In genomic region chr22:31583861-31584485, GRCh38 we compare ENCODE assay signal across 17 cellular contexts.
A peak's percentile ranks its signal among the peaks of the same experiment; 100 is the strongest.
DNase-seq lines count a peak whose midpoint lies in the region; ATAC-seq and TF ChIP-seq lines count a peak whose summit lies in the region.
"Had no signal": no experiment of that assay in that cellular context is flagged by ENCODE, and none has a peak within 500 bp of the region (broad histone marks: within the 10 kb centered on the region; RNA-seq: fewer than 3 reads in every experiment).

No MANE protein-coding gene starts in this region.

- peaks cover 20% of the 10 kb centered on the region for H3K36me3 ChIP-seq in SJSA1
- H3K36me3 ChIP-seq in mucosa of descending colon (ENCODE audit: low read depth), result no peaks in the 10 kb centered on the region
- H3K36me3 ChIP-seq in GM23338 (ENCODE audit: insufficient read depth), result no peaks in the 10 kb centered on the region; the same call in 1 of the 2 replicates
- H3K36me3 ChIP-seq: colonic mucosa had no signal

- H3K9me3 ChIP-seq in SJSA1 (replicated peaks), result no peaks in the 10 kb centered on the region
- no peaks in the 10 kb centered on the region for H3K9me3 ChIP-seq in mucosa of descending colon
- H3K9me3 ChIP-seq: colonic mucosa, gastroesophageal sphincter, upper lobe of right lung had no signal

- peak overlapping the region; percentile 78 for H3K27ac ChIP-seq in SJSA1
- H3K27ac ChIP-seq in GM23338 (ENCODE audit: low read depth), result no peak overlapping the region
- H3K27ac ChIP-seq: colonic mucosa, gastroesophageal sphincter had no signal

- DNase-seq in activated CD4-positive, alpha-beta T cell treated with anti-CD3 and anti-CD28 coated beads, Interleukin-2, amount 10 ng/mL, durations not matched to agents 24 days and 14 days, result no peak
- DNase-seq in activated CD4-positive, alpha-beta T cell treated with anti-CD3 and anti-CD28 coated beads, Interleukin-2, amount 50 U/mL, for 4 hours, result no peak
- peak in 1 of 2 experiments; percentile 73 for DNase-seq in SJSA1 (ENCODE audit: low read depth in 1 of 2, low spot score in 2 of 2)
- no peak for DNase-seq in effector memory CD8-positive, alpha-beta T cell
- peak; percentile 13 for DNase-seq in posterior vena cava (ENCODE audit: low spot score)
- DNase-seq in mucosa of descending colon, result no peak
- no peak for DNase-seq in GM23338 (ENCODE audit: low spot score)
- no peak for DNase-seq in H4 (ENCODE audit: low spot score)
- DNase-seq: colonic mucosa, left colon, NCI-H146, NCI-H774, SIG-M5, upper lobe of right lung had no signal

- TF ChIP-seq CTCF in mucosa of descending colon (IDR thresholded peaks at IDR 0.05) (no peak), GM23338 (conservative IDR thresholded peaks at IDR 0.05; ENCODE audit: low read depth in 2 of 2) (no peak)

- H3K4me1 Mint-ChIP-seq in activated CD4-positive, alpha-beta T cell treated with anti-CD3 and anti-CD28 coated beads, Interleukin-2, amount 10 ng/mL, durations not matched to agents 24 days and 14 days, result peaks cover 48% of the 10 kb centered on the region
- H3K4me1 Mint-ChIP-seq in effector memory CD8-positive, alpha-beta T cell (ENCODE audit: low read depth in 2 of 2), result peaks cover 8 to 33% of the 10 kb centered on the region in 2 donors
- H3K4me1 Mint-ChIP-seq in GM23338, result no peaks in the 10 kb centered on the region

- no peak for ATAC-seq in effector memory CD8-positive, alpha-beta T cell (replicated peaks)
- ATAC-seq in mucosa of descending colon (no peak), GM23338 (no peak)
- ATAC-seq: gastroesophageal sphincter, GM12878, left colon, upper lobe of right lung had no signal

- H3K27me3 Mint-ChIP-seq in activated CD4-positive, alpha-beta T cell treated with anti-CD3 and anti-CD28 coated beads, Interleukin-2, amount 10 ng/mL, durations not matched to agents 24 days and 14 days, result no peaks in the 10 kb centered on the region
- H3K27me3 Mint-ChIP-seq in effector memory CD8-positive, alpha-beta T cell, result no peaks in the 10 kb centered on the region
- H3K27me3 Mint-ChIP-seq in GM23338 (ENCODE audit: insufficient read depth, low read depth, poor library complexity), result peaks cover 2% of the 10 kb centered on the region

- H3K4me3 ChIP-seq in SJSA1 (no peak overlapping the region), mucosa of descending colon (no peak overlapping the region), GM23338 (no peak overlapping the region)
- H3K4me3 ChIP-seq: colonic mucosa, gastroesophageal sphincter, GM12878, upper lobe of right lung had no signal

- H3F3A ChIP-seq in GM23338 (replicated peaks; ENCODE audit: low read depth), result no peaks in the 10 kb centered on the region

- no peak overlapping the region for H3K4me3 Mint-ChIP-seq in activated CD4-positive, alpha-beta T cell treated with anti-CD3 and anti-CD28 coated beads, Interleukin-2, amount 10 ng/mL, durations not matched to agents 24 days and 14 days
- no peak overlapping the region for H3K4me3 Mint-ChIP-seq in effector memory CD8-positive, alpha-beta T cell
- no peak overlapping the region for H3K4me3 Mint-ChIP-seq in GM23338
- H3K4me3 Mint-ChIP-seq: neural crest cell had no signal

- H3K4me1 ChIP-seq in SJSA1 (replicated peaks), result peaks cover 22% of the 10 kb centered on the region
- no peaks in the 10 kb centered on the region for H3K4me1 ChIP-seq in mucosa of descending colon (ENCODE audit: low read depth)
- no peaks in the 10 kb centered on the region for H3K4me1 ChIP-seq in GM23338 (ENCODE audit: insufficient read depth)
- H3K4me1 ChIP-seq: colonic mucosa, gastroesophageal sphincter had no signal

- H3K9me3 Mint-ChIP-seq in activated CD4-positive, alpha-beta T cell treated with anti-CD3 and anti-CD28 coated beads, Interleukin-2, amount 10 ng/mL, durations not matched to agents 24 days and 14 days, result no peaks in the 10 kb centered on the region
- no peaks in the 10 kb centered on the region for H3K9me3 Mint-ChIP-seq in effector memory CD8-positive, alpha-beta T cell
- H3K9me3 Mint-ChIP-seq in GM23338, result no peaks in the 10 kb centered on the region
- H3K9me3 Mint-ChIP-seq: neural crest cell had no signal

- H2AFZ ChIP-seq in GM23338, result no peak overlapping the region

- H3K9me2 ChIP-seq in GM23338 (ENCODE audit: insufficient read depth), result no peaks in the 10 kb centered on the region

- H4K20me1 ChIP-seq in GM23338 (replicated peaks; ENCODE audit: insufficient read depth), result no peaks in the 10 kb centered on the region; the same call in 1 of the 2 replicates

- H3K27ac Mint-ChIP-seq in activated CD4-positive, alpha-beta T cell treated with anti-CD3 and anti-CD28 coated beads, Interleukin-2, amount 10 ng/mL, durations not matched to agents 24 days and 14 days, result peak overlapping the region; percentile 6
- peak overlapping the region; percentile 81 to 82 for H3K27ac Mint-ChIP-seq in effector memory CD8-positive, alpha-beta T cell
- no peak overlapping the region for H3K27ac Mint-ChIP-seq in GM23338

- no peaks in the 10 kb centered on the region for H3K27me3 ChIP-seq in SJSA1 (replicated peaks)
- no peaks in the 10 kb centered on the region for H3K27me3 ChIP-seq in GM23338 (ENCODE audit: insufficient read depth)
- H3K27me3 ChIP-seq: colonic mucosa, gastroesophageal sphincter, upper lobe of right lung had no signal

- no peak overlapping the region for H3K4me2 ChIP-seq in GM23338

- peaks cover 73% of the 10 kb centered on the region for H3K36me3 Mint-ChIP-seq in activated CD4-positive, alpha-beta T cell treated with anti-CD3 and anti-CD28 coated beads, Interleukin-2, amount 10 ng/mL, durations not matched to agents 24 days and 14 days (ENCODE audit: low read depth)
- peaks cover 41% of the 10 kb centered on the region for H3K36me3 Mint-ChIP-seq in effector memory CD8-positive, alpha-beta T cell (ENCODE audit: insufficient read depth)
- peaks cover 12% of the 10 kb centered on the region for H3K36me3 Mint-ChIP-seq in GM23338 (ENCODE audit: low read depth)

- no peaks in the 10 kb centered on the region for H3K79me2 ChIP-seq in GM23338 (replicated peaks; ENCODE audit: insufficient read depth)

- intact Hi-C loops in activated CD4-positive, alpha-beta T cell treated with anti-CD3 and anti-CD28 coated beads, Interleukin-2, amount 10 ng/mL, durations not matched to agents 24 days and 14 days (cut with micrococcal nuclease), result loop anchor here (2.0 to 5.0 kb wide), 2 partner anchors 47 to 87 kb away; partner anchors contain the start of gene SFI1
- intact Hi-C loops in posterior vena cava (cut with DNase I) (loop anchor here in 1 of 2 donors (10.0 kb wide), 1 partner anchor 669 kb away; no protein-coding TSS in a partner anchor), mucosa of descending colon (cut with DNase I, micrococcal nuclease) (no loop called here)

TF ChIP-seq in GM23338, 12 proteins besides CTCF, POLR2A, EP300 and RAD21 (continues in another document):
- no peak for TF ChIP-seq ZNF462 (CRISPR knock-in tag; IDR thresholded peaks at IDR 0.05)
